In genomic region chr12:54082402-54082892, GRCh38 we compare ENCODE assay signal across 9 cellular contexts. TPM values are rescaled to one million over a fixed set of nuclear protein-coding genes. Genes with fewer than 3 reads are reported as not detected.
DNase-seq lines count a peak whose midpoint lies in the region; ATAC-seq and TF ChIP-seq lines count a peak whose summit lies in the region.
"Had no signal": no experiment of that assay in that cellular context is flagged by ENCODE, and none has a peak within 500 bp of the region (broad histone marks: within the 10 kb centered on the region; RNA-seq: fewer than 3 reads in every experiment).

No MANE protein-coding gene starts in this region.

- no peak for TF ChIP-seq POLR2A in prostate gland (IDR thresholded peaks at IDR 0.05)

- H3K27me3 Mint-ChIP-seq in CD4-positive, CD25-positive, alpha-beta regulatory T cell = peaks cover 70% of the 10 kb centered on the region
- H3K27me3 Mint-ChIP-seq in activated naive CD8-positive, alpha-beta T cell treated with anti-CD3 and anti-CD28 coated beads for 36 hours = peaks cover 5% of the 10 kb centered on the region

- peak overlapping the region in 2 of 3 donors; percentile 81 to 97 for H3K27ac Mint-ChIP-seq in CD4-positive, CD25-positive, alpha-beta regulatory T cell
- peak overlapping the region; percentile 93 for H3K27ac Mint-ChIP-seq in activated naive CD8-positive, alpha-beta T cell treated with anti-CD3 and anti-CD28 coated beads for 36 hours

- H3K4me3 ChIP-seq in CD4-positive, CD25-positive, alpha-beta regulatory T cell (ENCODE audit: low read depth, low read length) = peak overlapping the region; percentile 53
- no peak overlapping the region for H3K4me3 ChIP-seq in prostate gland

- no peaks in the 10 kb centered on the region for H3K27me3 ChIP-seq in CD4-positive, CD25-positive, alpha-beta regulatory T cell (ENCODE audit: control insufficient read depth, insufficient read depth, low read length)
- no peaks in the 10 kb centered on the region for H3K27me3 ChIP-seq in prostate gland (replicated peaks; ENCODE audit: insufficient read depth)

- no peaks in the 10 kb centered on the region for H3K36me3 ChIP-seq in CD4-positive, CD25-positive, alpha-beta regulatory T cell (ENCODE audit: control insufficient read depth, insufficient read depth, low read length)
- H3K36me3 ChIP-seq in prostate gland = no peaks in the 10 kb centered on the region

- peak; percentile 9 to 56 (median 23) for DNase-seq in CD4-positive, CD25-positive, alpha-beta regulatory T cell
- DNase-seq in NCI-H2227 treated with DMSO at 0.1 percent for 48 hours (lab: John Stamatoyannopoulos, UW) (peak; percentile 38), omental fat pad (ENCODE audit: low spot score) (no peak), foreskin melanocyte (no peak), prostate gland (ENCODE audit: low spot score) (no peak), T1000 (lab: John Stamatoyannopoulos, UW) (no peak)
- DNase-seq in activated naive CD8-positive, alpha-beta T cell treated with anti-CD3 and anti-CD28 coated beads for 36 hours = peak; percentile 32

- peaks cover 4% of the 10 kb centered on the region for H3K36me3 Mint-ChIP-seq in CD4-positive, CD25-positive, alpha-beta regulatory T cell
- H3K36me3 Mint-ChIP-seq in activated naive CD8-positive, alpha-beta T cell treated with anti-CD3 and anti-CD28 coated beads for 36 hours = no peaks in the 10 kb centered on the region

- peak overlapping the region; percentile 82 to 90 (median 83) for H3K4me3 Mint-ChIP-seq in CD4-positive, CD25-positive, alpha-beta regulatory T cell
- peak overlapping the region; percentile 83 for H3K4me3 Mint-ChIP-seq in activated naive CD8-positive, alpha-beta T cell treated with anti-CD3 and anti-CD28 coated beads for 36 hours

- H3K27ac ChIP-seq in CD4-positive, CD25-positive, alpha-beta regulatory T cell (ENCODE audit: insufficient read depth, low read length, poor library complexity, severe bottlenecking) = no peak overlapping the region
- no peak overlapping the region for H3K27ac ChIP-seq in prostate gland

- no peak for ATAC-seq in CD4-positive, CD25-positive, alpha-beta regulatory T cell (ENCODE audit: low read depth in 2 of 2)
- ATAC-seq in omental fat pad (ENCODE audit: low FRiP score) (peak; percentile 37), HG02642 (IDR thresholded peaks at IDR 0.05; ENCODE audit: poor library complexity, unreplicated experiment) (no peak)

- peaks cover 5 to 32% (median 15%) of the 10 kb centered on the region in 4 donors for H3K4me1 Mint-ChIP-seq in CD4-positive, CD25-positive, alpha-beta regulatory T cell
- peaks cover 19% of the 10 kb centered on the region for H3K4me1 Mint-ChIP-seq in activated naive CD8-positive, alpha-beta T cell treated with anti-CD3 and anti-CD28 coated beads for 36 hours

- intact Hi-C loops in prostate gland (cut with DNase I) = no loop called here

- peaks cover 0 to 5% (median 0%) of the 10 kb centered on the region in 7 donors for H3K9me3 Mint-ChIP-seq in CD4-positive, CD25-positive, alpha-beta regulatory T cell
- H3K9me3 Mint-ChIP-seq in activated naive CD8-positive, alpha-beta T cell treated with anti-CD3 and anti-CD28 coated beads for 36 hours = no peaks in the 10 kb centered on the region

- TF ChIP-seq CTCF in omental fat pad (IDR thresholded peaks at IDR 0.05) (no peak), prostate gland (IDR thresholded peaks at IDR 0.05) (no peak)

- H3K4me1 ChIP-seq in CD4-positive, CD25-positive, alpha-beta regulatory T cell (ENCODE audit: control insufficient read depth, insufficient read depth, low read length, poor library complexity, severe bottlenecking) = peaks cover 10% of the 10 kb centered on the region
- H3K4me1 ChIP-seq in prostate gland (replicated peaks) = no peaks in the 10 kb centered on the region

- no peaks in the 10 kb centered on the region for H3K9me3 ChIP-seq in CD4-positive, CD25-positive, alpha-beta regulatory T cell (ENCODE audit: control insufficient read depth in 2 of 2, low read length in 2 of 2)
- no peaks in the 10 kb centered on the region for H3K9me3 ChIP-seq in prostate gland

- 4% methylated on average over 25 of the region's 36 CpGs for WGBS in prostate gland

RNA-seq across cellular contexts. Expression of gene HOXC4, which starts 28.8 kb away (rescaled TPM):
- total RNA-seq in CD4-positive, CD25-positive, alpha-beta regulatory T cell = 0.32 TPM
- under 1 TPM in 1 of 4 donors, not detected in 3; 0.09 TPM for polyA plus RNA-seq in CD4-positive, CD25-positive, alpha-beta regulatory T cell
- total RNA-seq in activated naive CD8-positive, alpha-beta T cell treated with anti-CD3 and anti-CD28 coated beads for 36 hours = 1 to 10 TPM in 1 of 2 experiments, under 1 TPM in 1; 0.56 to 1.0 TPM
- total RNA-seq in omental fat pad (1 to 10 TPM in 3 of 4 donors, under 1 TPM in 1; 0.84 to 1.3 (median 1.1) TPM), prostate gland (under 1 TPM in 1 of 2 donors, not detected in 1; 0.62 TPM)

RNA-seq across cellular contexts. Expression of gene HOXC5, which starts 49.6 kb away (rescaled TPM):
- not detected for total RNA-seq in CD4-positive, CD25-positive, alpha-beta regulatory T cell
- polyA plus RNA-seq in CD4-positive, CD25-positive, alpha-beta regulatory T cell = not detected
- total RNA-seq in activated naive CD8-positive, alpha-beta T cell treated with anti-CD3 and anti-CD28 coated beads for 36 hours = not detected
- total RNA-seq in omental fat pad (under 1 TPM in 3 of 4 donors, not detected in 1; 0.28 to 0.63 (median 0.50) TPM), prostate gland (1 to 10 TPM in 1 of 2 donors, not detected in 1; 2.8 TPM)
- total RNA-seq: activated CD8-positive, alpha-beta memory T cell treated with anti-CD3 and anti-CD28 coated beads for 36 hours had no signal

RNA-seq across cellular contexts. Expression of gene HOXC6, which starts 54.2 kb away (rescaled TPM):
- total RNA-seq in CD4-positive, CD25-positive, alpha-beta regulatory T cell = not detected
- not detected for polyA plus RNA-seq in CD4-positive, CD25-positive, alpha-beta regulatory T cell
- not detected for total RNA-seq in activated naive CD8-positive, alpha-beta T cell treated with anti-CD3 and anti-CD28 coated beads for 36 hours
- 1 to 10 TPM in 2 of 4 donors, under 1 TPM in 2; 0.24 to 1.7 (median 1.2) TPM for total RNA-seq in omental fat pad
- total RNA-seq in prostate gland = 1 to 10 TPM in 1 of 2 donors, not detected in 1; 1.3 TPM
- total RNA-seq: activated CD8-positive, alpha-beta memory T cell treated with anti-CD3 and anti-CD28 coated beads for 36 hours had no signal

Comparison
In these comparisons a context has a peak if more than half of its experiments do, and no peak if none do; other contexts are left out.
1. DNase-seq: peak in CD4-positive, CD25-positive, alpha-beta regulatory T cell (3 of 3), NCI-H2227 treated with DMSO at 0.1 percent for 48 hours (single experiment) and activated naive CD8-positive, alpha-beta T cell treated with anti-CD3 and anti-CD28 coated beads for 36 hours (single experiment); none in omental fat pad (single experiment), foreskin melanocyte (single experiment), prostate gland (single experiment) and T1000 (single experiment).